In genomic region chr15:90685688-90686434, GRCh38 we compare ENCODE assay signal across 8 cellular contexts. TPM values are rescaled to one million over a fixed set of nuclear protein-coding genes. Genes with fewer than 3 reads are reported as not detected.
DNase-seq lines count a peak whose midpoint lies in the region; ATAC-seq and TF ChIP-seq lines count a peak whose summit lies in the region.

No MANE protein-coding gene starts in this region.

- WGBS in spleen, 5 donors: 58 to 68% (median 62%) methylated on average over 10 of the region's 10 CpGs

- H3K27me3 ChIP-seq in HL-60 (ENCODE audit: insufficient read depth, poor library complexity, severe bottlenecking) (no peaks in the 10 kb centered on the region), spleen (replicated peaks in 1 of 7) (no peaks in the 10 kb centered on the region)

- H3K27ac Mint-ChIP-seq in activated naive CD8-positive, alpha-beta T cell treated with anti-CD3 and anti-CD28 coated beads for 36 hours: peak overlapping the region; percentile 93
- H3K27ac Mint-ChIP-seq in type B pancreatic cell: no peak overlapping the region

- no peak overlapping the region for H3K4me3 ChIP-seq in HL-60 (replicated peaks; ENCODE audit: insufficient read depth, low read length)
- H3K4me3 ChIP-seq in spleen: no peak overlapping the region

- no peaks in the 10 kb centered on the region for H3K36me3 ChIP-seq in spleen

- TF ChIP-seq POLR2A in spleen (IDR thresholded peaks at IDR 0.05): no peak
- TF ChIP-seq POLR2A in erythroblast (IDR thresholded peaks at IDR 0.05; ENCODE audit: low read length): no peak

- H3K27ac ChIP-seq in HL-60 (replicated peaks): peak overlapping the region; percentile 75
- peak overlapping the region in 4 of 8 donors; percentile 23 to 59 (median 50) for H3K27ac ChIP-seq in spleen

- no peak for TF ChIP-seq CTCF in HL-60 (IDR thresholded peaks at IDR 0.05; ENCODE audit: insufficient read depth, low read length)
- no peak for TF ChIP-seq CTCF in spleen (IDR thresholded peaks at IDR 0.05 in 8 of 11, conservative IDR thresholded peaks at IDR 0.05 in 3 of 11)
- TF ChIP-seq CTCF in type B pancreatic cell (conservative IDR thresholded peaks at IDR 0.05): no peak

- DNase-seq in HL-60 (ENCODE audit: low read depth in 1 of 2, low spot score in 1 of 2) (peak in 1 of 2 experiments; percentile 39), NCI-H146 (lab: John Stamatoyannopoulos, UW) (no peak), spleen (no peak), type B pancreatic cell (ENCODE audit: extremely low spot score, unreplicated experiment) (no peak), erythroblast (lab: John Stamatoyannopoulos, UW) (no peak)
- DNase-seq in activated naive CD8-positive, alpha-beta T cell treated with anti-CD3 and anti-CD28 coated beads for 36 hours: no peak

- intact Hi-C loops in spleen (cut with DNase I; ENCODE audit: low total_unique reads): no loop called here

- peaks cover 0 to 15% (median 9%) of the 10 kb centered on the region in 8 donors for H3K9me3 ChIP-seq in spleen

- H3K4me1 ChIP-seq in spleen: peaks cover 6 to 21% (median 18%) of the 10 kb centered on the region in 6 donors

- H3K4me1 Mint-ChIP-seq in activated naive CD8-positive, alpha-beta T cell treated with anti-CD3 and anti-CD28 coated beads for 36 hours: peaks cover 42% of the 10 kb centered on the region
- H3K4me1 Mint-ChIP-seq in type B pancreatic cell (ENCODE audit: unreplicated experiment): peaks cover 7% of the 10 kb centered on the region

- H3K4me3 Mint-ChIP-seq in activated naive CD8-positive, alpha-beta T cell treated with anti-CD3 and anti-CD28 coated beads for 36 hours: no peak overlapping the region
- H3K4me3 Mint-ChIP-seq in type B pancreatic cell: no peak overlapping the region

- peak; percentile 48 for ATAC-seq in GM18511 (IDR thresholded peaks at IDR 0.05; ENCODE audit: unreplicated experiment)
- peak; percentile 32 for ATAC-seq in GM21576 (IDR thresholded peaks at IDR 0.05; ENCODE audit: unreplicated experiment)

- H3K9me3 Mint-ChIP-seq in activated naive CD8-positive, alpha-beta T cell treated with anti-CD3 and anti-CD28 coated beads for 36 hours: no peaks in the 10 kb centered on the region
- no peaks in the 10 kb centered on the region for H3K9me3 Mint-ChIP-seq in type B pancreatic cell

- H3K36me3 Mint-ChIP-seq in activated naive CD8-positive, alpha-beta T cell treated with anti-CD3 and anti-CD28 coated beads for 36 hours: peaks cover 2% of the 10 kb centered on the region
- H3K36me3 Mint-ChIP-seq in type B pancreatic cell: no peaks in the 10 kb centered on the region

- no peaks in the 10 kb centered on the region for H3K27me3 Mint-ChIP-seq in activated naive CD8-positive, alpha-beta T cell treated with anti-CD3 and anti-CD28 coated beads for 36 hours
- no peaks in the 10 kb centered on the region for H3K27me3 Mint-ChIP-seq in type B pancreatic cell

RNA-seq across cellular contexts. Expression of gene BLM, which starts 31.3 kb away (rescaled TPM):
- total RNA-seq in activated naive CD8-positive, alpha-beta T cell treated with anti-CD3 and anti-CD28 coated beads for 36 hours: 10 to 100 TPM; 47.8 to 49.8 TPM
- total RNA-seq in spleen: 10 to 100 TPM in 1 of 7 donors, 1 to 10 TPM in 6; 6.2 to 12.0 (median 8.0) TPM
- 10 to 100 TPM in 1 of 3 donors, 1 to 10 TPM in 2; 5.8 to 10.5 (median 6.6) TPM for polyA plus RNA-seq in spleen
- 8.5 and 21.5 TPM in 2 replicates for total RNA-seq in type B pancreatic cell (ENCODE audit: low replicate concordance)
